16 cellular contexts compared by ENCODE assay signal in the genomic region with DNA sequence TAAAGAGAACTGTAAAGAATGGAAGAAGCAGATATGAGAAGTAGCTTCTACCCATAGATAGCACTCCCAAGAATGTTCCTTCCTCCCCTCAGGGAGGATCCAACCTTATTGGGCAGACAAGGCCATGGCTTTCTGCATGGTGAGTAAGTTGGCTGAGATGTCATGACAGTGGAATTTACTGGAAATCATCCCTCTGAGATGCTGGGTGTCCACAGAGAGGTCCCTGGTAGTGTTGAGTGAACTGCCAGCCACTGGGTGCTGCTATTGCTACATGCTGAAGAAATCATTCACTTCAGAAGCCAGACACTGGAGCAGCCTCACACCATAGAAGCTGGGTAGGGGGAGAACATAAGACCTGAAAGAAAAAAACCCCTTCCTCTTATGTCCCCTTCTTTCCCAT. TPM values are rescaled to one million over a fixed set of nuclear protein-coding genes. Genes with fewer than 3 reads are reported as not detected.
A peak's percentile ranks its signal among the peaks of the same experiment; 100 is the strongest.
DNase-seq lines count a peak whose midpoint lies in the region; ATAC-seq and TF ChIP-seq lines count a peak whose summit lies in the region.
"Had no signal": no experiment of that assay in that cellular context is flagged by ENCODE, and none has a peak within 500 bp of the region (broad histone marks: within the 10 kb centered on the region; RNA-seq: fewer than 3 reads in every experiment).

No MANE protein-coding gene starts in this region.

- H3K9me3 ChIP-seq in A673 (ENCODE audit: low read depth, low read length, poor library complexity, severe bottlenecking): no peaks in the 10 kb centered on the region
- H3K9me3 ChIP-seq: prostate gland had no signal

- no peak overlapping the region for H3K4me2 ChIP-seq in GM23338

- no peaks in the 10 kb centered on the region for H4K20me1 ChIP-seq in GM23338 (replicated peaks; ENCODE audit: insufficient read depth)

- intact Hi-C loops in A673 (cut with micrococcal nuclease; ENCODE audit: unreplicated experiment): no loop called here

- H3K36me3 Mint-ChIP-seq in GM23338 (ENCODE audit: low read depth) (peaks cover 12% of the 10 kb centered on the region; the same call in 2 of the 3 replicates), progenitor cell of endocrine pancreas (ENCODE audit: insufficient read depth) (no peaks in the 10 kb centered on the region)
- H3K36me3 Mint-ChIP-seq: CD4-positive, CD25-positive, alpha-beta regulatory T cell had no signal

- H2AFZ ChIP-seq in GM23338: no peak overlapping the region

- TF ChIP-seq CTCF in A673 (conservative IDR thresholded peaks at IDR 0.05; ENCODE audit: low read depth, low read length) (peak; percentile 20; the same call in 1 of the 2 replicates), GM23338 (conservative IDR thresholded peaks at IDR 0.05; ENCODE audit: low read depth in 2 of 2) (peak; percentile 12 to 41; a peak in 2 of 4 replicates), fibroblast of mammary gland (conservative IDR thresholded peaks at IDR 0.05; ENCODE audit: control insufficient read depth, insufficient read depth, low read depth, low read length) (no peak), progenitor cell of endocrine pancreas (IDR thresholded peaks at IDR 0.05; ENCODE audit: unreplicated experiment) (no peak)

- ATAC-seq in GM23338 (no peak), HG02938 (IDR thresholded peaks at IDR 0.05; ENCODE audit: unreplicated experiment) (no peak)
- ATAC-seq: T-helper 17 cell had no signal

- no peak overlapping the region for H3K4me3 ChIP-seq in A673 (ENCODE audit: low read depth, low read length, poor library complexity, severe bottlenecking)
- H3K4me3 ChIP-seq in GM23338: no peak overlapping the region
- H3K4me3 ChIP-seq in fibroblast of mammary gland (ENCODE audit: control insufficient read depth, low read depth, low read length): no peak overlapping the region
- H3K4me3 ChIP-seq: lung, prostate gland, tibial nerve had no signal

- H3K4me1 ChIP-seq in A673 (ENCODE audit: insufficient read depth, low read length, poor library complexity, severe bottlenecking) (no peaks in the 10 kb centered on the region), GM23338 (ENCODE audit: insufficient read depth) (no peaks in the 10 kb centered on the region)
- H3K4me1 ChIP-seq: prostate gland, tibial nerve had no signal

- no TSS peak for BruUV-seq in A673 (replicated peaks; lab: Mats Ljungman, UMichigan)

- H3K27me3 ChIP-seq in A673 (replicated peaks; ENCODE audit: insufficient read depth, low read depth, low read length, poor library complexity): peaks cover 31% of the 10 kb centered on the region
- no peaks in the 10 kb centered on the region for H3K27me3 ChIP-seq in GM23338 (ENCODE audit: insufficient read depth)
- H3K27me3 ChIP-seq: tibial nerve had no signal

- no peak overlapping the region for H3K27ac Mint-ChIP-seq in GM23338
- no peak overlapping the region for H3K27ac Mint-ChIP-seq in progenitor cell of endocrine pancreas
- H3K27ac Mint-ChIP-seq: CD4-positive, CD25-positive, alpha-beta regulatory T cell; T-helper 17 cell had no signal

- H3F3A ChIP-seq in GM23338 (replicated peaks; ENCODE audit: low read depth): no peaks in the 10 kb centered on the region

- DNase-seq in A673 (ENCODE audit: low spot score) (no peak), GM23338 (ENCODE audit: low spot score) (no peak), RPMI7951 (ENCODE audit: low read depth) (peak; percentile 32), fibroblast of mammary gland (ENCODE audit: low read depth) (peak; percentile 11), DMS79 (lab: John Stamatoyannopoulos, UW) (no peak), putamen (ENCODE audit: low spot score) (no peak), progenitor cell of endocrine pancreas (ENCODE audit: low spot score, unreplicated experiment) (no peak)
- DNase-seq: activated CD8-positive, alpha-beta memory T cell treated with anti-CD3 and anti-CD28 coated beads, Interleukin-2, amount 50 U/mL, for 48 hours; CD4-positive, CD25-positive, alpha-beta regulatory T cell; KBM-7; NCI-H446 treated with DMSO at 0.1 percent for 48 hours; T-helper 17 cell had no signal

- POLR2A ChIA-PET in A673 (lab: Charles Lee; ENCODE audit: low non-redundant PET): no interaction called here

- H3K27ac ChIP-seq in A673 (ENCODE audit: low read depth, low read length, poor library complexity, severe bottlenecking) (no peak overlapping the region), GM23338 (ENCODE audit: low read depth) (no peak overlapping the region)
- H3K27ac ChIP-seq: prostate gland, tibial nerve had no signal

- CTCF ChIA-PET in A673 (lab: Charles Lee): no interaction called here

- H3K9me2 ChIP-seq in GM23338 (ENCODE audit: insufficient read depth): 0 out of 2 replicates have a peak, but pooled peaks cover 2% of the 10 kb centered on the region

- no peak overlapping the region for H3K4me3 Mint-ChIP-seq in GM23338
- no peak overlapping the region for H3K4me3 Mint-ChIP-seq in progenitor cell of endocrine pancreas (ENCODE audit: low read depth)
- H3K4me3 Mint-ChIP-seq: CD4-positive, CD25-positive, alpha-beta regulatory T cell; T-helper 17 cell had no signal

- peaks cover 28% of the 10 kb centered on the region for H3K9me3 Mint-ChIP-seq in GM23338
- H3K9me3 Mint-ChIP-seq in progenitor cell of endocrine pancreas (ENCODE audit: low read depth): peaks cover 8% of the 10 kb centered on the region

- H3K4me1 Mint-ChIP-seq in GM23338: peaks cover 2% of the 10 kb centered on the region; the same call in 1 of the 3 replicates
- no peaks in the 10 kb centered on the region for H3K4me1 Mint-ChIP-seq in progenitor cell of endocrine pancreas (ENCODE audit: low read depth)
- H3K4me1 Mint-ChIP-seq: CD4-positive, CD25-positive, alpha-beta regulatory T cell; T-helper 17 cell had no signal

- H3K79me2 ChIP-seq in GM23338 (replicated peaks; ENCODE audit: insufficient read depth): no peaks in the 10 kb centered on the region

- no peaks in the 10 kb centered on the region for H3K36me3 ChIP-seq in A673 (ENCODE audit: insufficient read depth, low read length, poor library complexity, severe bottlenecking)
- no peaks in the 10 kb centered on the region for H3K36me3 ChIP-seq in GM23338 (ENCODE audit: insufficient read depth)
- H3K36me3 ChIP-seq: prostate gland, tibial nerve had no signal

- H3K27me3 Mint-ChIP-seq in GM23338 (ENCODE audit: insufficient read depth, low read depth, poor library complexity): peaks cover 2% of the 10 kb centered on the region
- H3K27me3 Mint-ChIP-seq in progenitor cell of endocrine pancreas: no peaks in the 10 kb centered on the region

TF ChIP-seq in GM23338, 12 proteins besides CTCF, POLR2A, EP300 and RAD21 (continues in another document):
- TF ChIP-seq ZNF331 (CRISPR knock-in tag; IDR thresholded peaks at IDR 0.05; ENCODE audit: low read depth) (no peak), EZH2phosphoT487 (IDR thresholded peaks at IDR 0.05; ENCODE audit: unreplicated experiment) (no peak), EZH2 (IDR thresholded peaks at IDR 0.05; ENCODE audit: low read depth, unreplicated experiment) (no peak), CREB1 (CRISPR knock-in tag; IDR thresholded peaks at IDR 0.05; ENCODE audit: low read depth) (no peak), ZNF114 (CRISPR knock-in tag; IDR thresholded peaks at IDR 0.05) (no peak), NANOG (IDR thresholded peaks at IDR 0.05; ENCODE audit: borderline replicate concordance) (no peak), JUNB (IDR thresholded peaks at IDR 0.05; ENCODE audit: unreplicated experiment) (no peak)
- TF ChIP-seq, protein P1, sequence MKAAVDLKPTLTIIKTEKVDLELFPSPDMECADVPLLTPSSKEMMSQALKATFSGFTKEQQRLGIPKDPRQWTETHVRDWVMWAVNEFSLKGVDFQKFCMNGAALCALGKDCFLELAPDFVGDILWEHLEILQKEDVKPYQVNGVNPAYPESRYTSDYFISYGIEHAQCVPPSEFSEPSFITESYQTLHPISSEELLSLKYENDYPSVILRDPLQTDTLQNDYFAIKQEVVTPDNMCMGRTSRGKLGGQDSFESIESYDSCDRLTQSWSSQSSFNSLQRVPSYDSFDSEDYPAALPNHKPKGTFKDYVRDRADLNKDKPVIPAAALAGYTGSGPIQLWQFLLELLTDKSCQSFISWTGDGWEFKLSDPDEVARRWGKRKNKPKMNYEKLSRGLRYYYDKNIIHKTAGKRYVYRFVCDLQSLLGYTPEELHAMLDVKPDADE (IDR thresholded peaks at IDR 0.05): no peak
- TF ChIP-seq, protein P2, sequence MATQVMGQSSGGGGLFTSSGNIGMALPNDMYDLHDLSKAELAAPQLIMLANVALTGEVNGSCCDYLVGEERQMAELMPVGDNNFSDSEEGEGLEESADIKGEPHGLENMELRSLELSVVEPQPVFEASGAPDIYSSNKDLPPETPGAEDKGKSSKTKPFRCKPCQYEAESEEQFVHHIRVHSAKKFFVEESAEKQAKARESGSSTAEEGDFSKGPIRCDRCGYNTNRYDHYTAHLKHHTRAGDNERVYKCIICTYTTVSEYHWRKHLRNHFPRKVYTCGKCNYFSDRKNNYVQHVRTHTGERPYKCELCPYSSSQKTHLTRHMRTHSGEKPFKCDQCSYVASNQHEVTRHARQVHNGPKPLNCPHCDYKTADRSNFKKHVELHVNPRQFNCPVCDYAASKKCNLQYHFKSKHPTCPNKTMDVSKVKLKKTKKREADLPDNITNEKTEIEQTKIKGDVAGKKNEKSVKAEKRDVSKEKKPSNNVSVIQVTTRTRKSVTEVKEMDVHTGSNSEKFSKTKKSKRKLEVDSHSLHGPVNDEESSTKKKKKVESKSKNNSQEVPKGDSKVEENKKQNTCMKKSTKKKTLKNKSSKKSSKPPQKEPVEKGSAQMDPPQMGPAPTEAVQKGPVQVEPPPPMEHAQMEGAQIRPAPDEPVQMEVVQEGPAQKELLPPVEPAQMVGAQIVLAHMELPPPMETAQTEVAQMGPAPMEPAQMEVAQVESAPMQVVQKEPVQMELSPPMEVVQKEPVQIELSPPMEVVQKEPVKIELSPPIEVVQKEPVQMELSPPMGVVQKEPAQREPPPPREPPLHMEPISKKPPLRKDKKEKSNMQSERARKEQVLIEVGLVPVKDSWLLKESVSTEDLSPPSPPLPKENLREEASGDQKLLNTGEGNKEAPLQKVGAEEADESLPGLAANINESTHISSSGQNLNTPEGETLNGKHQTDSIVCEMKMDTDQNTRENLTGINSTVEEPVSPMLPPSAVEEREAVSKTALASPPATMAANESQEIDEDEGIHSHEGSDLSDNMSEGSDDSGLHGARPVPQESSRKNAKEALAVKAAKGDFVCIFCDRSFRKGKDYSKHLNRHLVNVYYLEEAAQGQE (IDR thresholded peaks at IDR 0.05; ENCODE audit: unreplicated experiment): no peak

RNA-seq across cellular contexts. Expression of a gene that starts 46.4 kb away (rescaled TPM):
- total RNA-seq in A673 (2021) (1.3 and 2.0 TPM in 2 replicates), progenitor cell of endocrine pancreas (8.1 and 8.4 TPM in 2 replicates)
- total RNA-seq in GM23338 (2014; rRNA removed; shearing (Covaris generic)): 15.8 and 18.3 TPM in 2 replicates
- 16.2 and 17.9 TPM in 2 replicates for polyA plus RNA-seq in GM23338 (2016; fragmentation: Nextera tagmentation; extraction: Ambion mirVana)
- 5.7 and 6.4 TPM in 2 replicates for total RNA-seq in RPMI7951 (2014; rRNA removed; shearing (Covaris generic))
- total RNA-seq: CD4-positive, CD25-positive, alpha-beta regulatory T cell had no signal
- polyA plus RNA-seq: CD4-positive, CD25-positive, alpha-beta regulatory T cell had no signal

Comparison
In these comparisons a context has a peak if more than half of its experiments do, and no peak if none do; other contexts are left out.
1. DNase-seq: peak in RPMI7951 (single experiment) and fibroblast of mammary gland (single experiment); none in A673 (single experiment), GM23338 (single experiment), DMS79 (single experiment), putamen (single experiment) and progenitor cell of endocrine pancreas (single experiment).
2. CTCF ChIP-seq: peak in A673 (single experiment) and GM23338 (2 of 2); none in fibroblast of mammary gland (single experiment) and progenitor cell of endocrine pancreas (single experiment).